Comparison of ENCODE assay signal across 23 cellular contexts in genomic region chr11:130672911-130673310, GRCh38.
A peak's percentile ranks its signal among the peaks of the same experiment; 100 is the strongest.
DNase-seq lines count a peak whose midpoint lies in the region; ATAC-seq, FAIRE-seq and TF ChIP-seq lines count a peak whose summit lies in the region.
"Had no signal": no experiment of that assay in that cellular context is flagged by ENCODE, and none has a peak within 500 bp of the region (broad histone marks: within the 10 kb centered on the region; RNA-seq: fewer than 3 reads in every experiment).

No MANE protein-coding gene starts in this region.

- H3K36me3 ChIP-seq in astrocyte (ENCODE audit: insufficient read depth, low read length) (no peaks in the 10 kb centered on the region), subcutaneous abdominal adipose tissue (ENCODE audit: control insufficient read depth in 5 of 5, insufficient read depth in 5 of 5, low read length in 5 of 5) (no peaks in the 10 kb centered on the region)
- H3K36me3 ChIP-seq: HAP-1, neural progenitor cell, right lobe of liver, SJSA1 had no signal

- H3K4me3 ChIP-seq in astrocyte (ENCODE audit: insufficient read depth, low read depth, low read length) (no peak overlapping the region), subcutaneous abdominal adipose tissue (ENCODE audit: low read depth in 1 of 5, low read length in 5 of 5) (no peak overlapping the region)
- H3K4me3 ChIP-seq: HAP-1, neural progenitor cell, right lobe of liver, SJSA1 had no signal

- no peaks in the 10 kb centered on the region for H4K20me1 ChIP-seq in astrocyte (ENCODE audit: insufficient read depth, low read length)

- H3K9me3 ChIP-seq in astrocyte (ENCODE audit: insufficient read depth, low read depth, low read length) (no peaks in the 10 kb centered on the region), subcutaneous abdominal adipose tissue (ENCODE audit: control insufficient read depth in 5 of 5, low read length in 5 of 5) (no peaks in the 10 kb centered on the region)
- H3K9me3 ChIP-seq: HAP-1, right lobe of liver, SJSA1 had no signal

- H3K27me3 ChIP-seq in astrocyte (ENCODE audit: insufficient read depth, low read length) (no peaks in the 10 kb centered on the region), subcutaneous abdominal adipose tissue (ENCODE audit: control insufficient read depth in 5 of 5, insufficient read depth in 4 of 5, low read length in 5 of 5) (no peaks in the 10 kb centered on the region)
- H3K27me3 ChIP-seq: neural progenitor cell, right lobe of liver, SJSA1 had no signal

- H2AFZ ChIP-seq in astrocyte (ENCODE audit: low read depth, low read length): no peak overlapping the region
- H2AFZ ChIP-seq: neural progenitor cell had no signal

- no peak for TF ChIP-seq CTCF in astrocyte (IDR thresholded peaks at IDR 0.05; ENCODE audit: insufficient read depth, low read depth, low read length)

- no peak for ATAC-seq in GM19395 (IDR thresholded peaks at IDR 0.05; ENCODE audit: unreplicated experiment)
- ATAC-seq: activated T-cell treated with anti-CD3 and anti-CD28 coated beads, Interleukin-2, amount 50 U/mL, for 72 hours; esophagus mucosa; left lobe of liver had no signal

- DNase-seq in M059J (ENCODE audit: low read depth) (peak; percentile 77), astrocyte (ENCODE audit: low read depth) (peak; percentile 52), kidney glomerular epithelial cell (lab: John Stamatoyannopoulos, UW) (peak; percentile 85), RKO (ENCODE audit: low spot score) (no peak), middle frontal gyrus (ENCODE audit: extremely low spot score, low spot score) (no peak), NCI-H1092 treated with DMSO at 0.1 percent for 48 hours (lab: John Stamatoyannopoulos, UW) (no peak)
- DNase-seq: activated CD4-positive, alpha-beta T cell treated with anti-CD3 and anti-CD28 coated beads, Interleukin-2, amount 50 U/mL, for 1 hour; activated naive CD8-positive, alpha-beta T cell treated with anti-CD3 and anti-CD28 coated beads, Interleukin-2, amount 10 ng/mL, durations not matched to agents 7 days and 5 days; activated T-cell treated with anti-CD3 and anti-CD28 coated beads, Interleukin-2, amount 50 U/mL, for 72 hours; cortex of kidney; DND-41; hippocampal formation; right lobe of liver; stimulated activated CD4-positive, alpha-beta T cell treated with anti-CD3 and anti-CD28 coated beads, Interleukin-4, amount 100 ng/mL, for 24 hours had no signal

- peak overlapping the region; percentile 42 for H3K4me2 ChIP-seq in astrocyte (ENCODE audit: low read length)
- H3K4me2 ChIP-seq: neural progenitor cell had no signal

- H3K4me1 ChIP-seq in astrocyte (ENCODE audit: insufficient read depth, low read length) (peaks cover 50% of the 10 kb centered on the region), subcutaneous abdominal adipose tissue (ENCODE audit: control insufficient read depth in 5 of 5, insufficient read depth in 5 of 5, low read length in 5 of 5) (peaks cover 17 to 60% (median 57%) of the 10 kb centered on the region in 5 donors)
- H3K4me1 ChIP-seq: HAP-1, right lobe of liver had no signal

- no peaks in the 10 kb centered on the region for H3K79me2 ChIP-seq in astrocyte (ENCODE audit: insufficient read depth, low read length)

- no peaks in the 10 kb centered on the region for H3K9me3 Mint-ChIP-seq in astrocyte (ENCODE audit: unreplicated experiment)
- H3K9me3 Mint-ChIP-seq: activated naive CD8-positive, alpha-beta T cell treated with anti-CD3 and anti-CD28 coated beads, Interleukin-2, amount 10 ng/mL, durations not matched to agents 7 days and 5 days had no signal

- FAIRE-seq in astrocyte (lab: Jason Lieb, UNC): no peak

- H3K4me3 Mint-ChIP-seq in astrocyte (ENCODE audit: unreplicated experiment): no peak overlapping the region
- H3K4me3 Mint-ChIP-seq: activated naive CD8-positive, alpha-beta T cell treated with anti-CD3 and anti-CD28 coated beads, Interleukin-2, amount 10 ng/mL, durations not matched to agents 7 days and 5 days; activated T-cell treated with anti-CD3 and anti-CD28 coated beads, Interleukin-2, amount 50 U/mL, for 72 hours; IgD-negative memory B cell; neural progenitor cell had no signal

- H3K36me3 Mint-ChIP-seq in astrocyte (ENCODE audit: low read depth, unreplicated experiment): no peaks in the 10 kb centered on the region
- H3K36me3 Mint-ChIP-seq: activated naive CD8-positive, alpha-beta T cell treated with anti-CD3 and anti-CD28 coated beads, Interleukin-2, amount 10 ng/mL, durations not matched to agents 7 days and 5 days; IgD-negative memory B cell; neural progenitor cell had no signal

- H3K27ac Mint-ChIP-seq in astrocyte (ENCODE audit: unreplicated experiment): peak overlapping the region; percentile 87
- H3K27ac Mint-ChIP-seq: activated naive CD8-positive, alpha-beta T cell treated with anti-CD3 and anti-CD28 coated beads, Interleukin-2, amount 10 ng/mL, durations not matched to agents 7 days and 5 days; activated T-cell treated with anti-CD3 and anti-CD28 coated beads, Interleukin-2, amount 50 U/mL, for 72 hours had no signal

- peaks cover 60% of the 10 kb centered on the region for H3K4me1 Mint-ChIP-seq in astrocyte (ENCODE audit: low read depth, unreplicated experiment)
- H3K4me1 Mint-ChIP-seq: activated naive CD8-positive, alpha-beta T cell treated with anti-CD3 and anti-CD28 coated beads, Interleukin-2, amount 10 ng/mL, durations not matched to agents 7 days and 5 days; IgD-negative memory B cell had no signal

- H3K27ac ChIP-seq in astrocyte (ENCODE audit: low read depth, low read length): peak overlapping the region; percentile 77
- H3K27ac ChIP-seq in subcutaneous abdominal adipose tissue (ENCODE audit: low read depth, low read length): peak overlapping the region; percentile 42
- H3K27ac ChIP-seq: C4-2B, neural progenitor cell, right lobe of liver, SJSA1 had no signal

- no peaks in the 10 kb centered on the region for H3K27me3 Mint-ChIP-seq in astrocyte (ENCODE audit: low read depth, unreplicated experiment)

- peak overlapping the region; percentile 55 for H3K9ac ChIP-seq in astrocyte (ENCODE audit: low read length)
- no peak overlapping the region for H3K9ac ChIP-seq in subcutaneous abdominal adipose tissue (ENCODE audit: low read length in 5 of 5)
- H3K9ac ChIP-seq: neural progenitor cell had no signal

Comparison
In these comparisons a context has a peak if more than half of its experiments do, and no peak if none do; other contexts are left out.
1. DNase-seq: peak in M059J (single experiment), astrocyte (single experiment) and kidney glomerular epithelial cell (single experiment); none in RKO (single experiment), middle frontal gyrus (single experiment) and NCI-H1092 treated with DMSO at 0.1 percent for 48 hours (single experiment).